Comparison of ENCODE assay signal across 1 cellular context in the genomic region with DNA sequence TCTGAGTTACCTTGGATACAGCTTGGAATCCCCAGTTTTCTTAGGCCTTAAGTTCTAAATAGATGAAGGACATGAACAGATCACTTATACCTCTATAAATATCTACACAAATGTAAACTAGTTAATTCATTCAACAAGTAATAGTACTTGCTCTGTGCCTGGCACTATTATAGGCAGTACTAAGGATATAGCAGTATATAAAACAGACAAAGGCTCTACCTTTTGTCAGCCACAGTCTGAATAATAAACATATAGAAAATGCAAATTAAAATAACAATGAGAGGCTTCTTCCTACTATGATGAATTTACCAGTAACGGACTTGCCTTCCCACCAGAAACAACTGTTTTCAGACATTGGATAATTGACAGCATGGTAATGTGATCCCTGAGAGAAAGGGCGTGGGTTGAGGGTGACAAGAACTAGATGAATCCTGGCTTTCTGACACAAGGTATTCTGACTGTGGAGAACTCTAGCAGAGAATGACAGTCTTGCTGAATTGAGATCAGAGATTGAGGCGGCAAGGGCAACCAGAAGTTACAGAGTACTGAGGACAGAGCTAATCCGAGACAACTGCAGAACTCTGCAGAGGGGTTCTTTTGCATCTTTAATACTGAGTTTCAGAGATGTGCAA.
TF ChIP-seq lines count a peak whose summit lies in the region.

No MANE protein-coding gene starts in this region.

TF ChIP-seq in WTC11, 78 proteins besides CTCF, POLR2A, EP300 and RAD21 (continued from another document):
- TF ChIP-seq, protein P1, sequence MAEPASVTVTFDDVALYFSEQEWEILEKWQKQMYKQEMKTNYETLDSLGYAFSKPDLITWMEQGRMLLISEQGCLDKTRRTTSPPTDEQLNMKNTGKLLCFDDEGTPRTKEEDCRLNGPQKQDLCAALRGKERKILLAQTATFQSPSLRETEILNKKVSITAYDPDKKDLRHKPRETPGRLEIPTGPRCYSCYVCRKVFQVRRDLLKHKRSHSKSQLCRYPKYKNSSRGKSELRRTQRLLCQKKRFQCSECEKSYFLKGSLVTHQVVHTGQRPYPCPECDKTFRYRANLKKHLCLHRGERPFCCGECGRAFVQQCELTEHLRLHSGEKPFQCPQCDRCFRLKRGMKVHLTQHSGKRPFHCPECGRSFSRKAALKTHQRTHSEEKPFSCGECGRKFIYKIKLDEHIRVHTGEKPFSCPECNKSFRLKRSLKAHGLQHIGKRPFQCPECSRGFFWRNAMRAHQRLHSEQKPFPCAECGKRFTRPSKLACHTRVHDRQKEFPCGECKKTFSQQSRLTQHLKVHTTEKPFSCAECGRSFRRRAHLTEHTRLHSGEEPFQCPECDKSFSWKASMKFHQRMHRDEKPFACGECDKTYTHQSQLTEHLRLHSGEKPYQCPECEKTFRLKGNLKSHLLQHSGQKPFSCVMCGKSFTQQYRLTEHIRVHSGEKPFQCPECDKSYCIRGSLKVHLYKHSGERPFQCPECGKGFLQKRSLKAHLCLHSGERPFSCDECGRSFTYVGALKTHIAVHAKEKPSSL (CRISPR knock-in tag; conservative IDR thresholded peaks at IDR 0.05) = no peak
- TF ChIP-seq E2F1 (CRISPR knock-in tag; IDR thresholded peaks at IDR 0.05) (no peak), ZNF671 (CRISPR knock-in tag; IDR thresholded peaks at IDR 0.05) (no peak), KAT7 (CRISPR knock-in tag; IDR thresholded peaks at IDR 0.05; ENCODE audit: borderline replicate concordance) (no peak), E2F5 (CRISPR knock-in tag; IDR thresholded peaks at IDR 0.05) (no peak), FOXP1 (CRISPR knock-in tag; IDR thresholded peaks at IDR 0.05; ENCODE audit: borderline replicate concordance) (no peak), NFATC4 (CRISPR knock-in tag; IDR thresholded peaks at IDR 0.05) (no peak)
- TF ChIP-seq, protein P2, sequence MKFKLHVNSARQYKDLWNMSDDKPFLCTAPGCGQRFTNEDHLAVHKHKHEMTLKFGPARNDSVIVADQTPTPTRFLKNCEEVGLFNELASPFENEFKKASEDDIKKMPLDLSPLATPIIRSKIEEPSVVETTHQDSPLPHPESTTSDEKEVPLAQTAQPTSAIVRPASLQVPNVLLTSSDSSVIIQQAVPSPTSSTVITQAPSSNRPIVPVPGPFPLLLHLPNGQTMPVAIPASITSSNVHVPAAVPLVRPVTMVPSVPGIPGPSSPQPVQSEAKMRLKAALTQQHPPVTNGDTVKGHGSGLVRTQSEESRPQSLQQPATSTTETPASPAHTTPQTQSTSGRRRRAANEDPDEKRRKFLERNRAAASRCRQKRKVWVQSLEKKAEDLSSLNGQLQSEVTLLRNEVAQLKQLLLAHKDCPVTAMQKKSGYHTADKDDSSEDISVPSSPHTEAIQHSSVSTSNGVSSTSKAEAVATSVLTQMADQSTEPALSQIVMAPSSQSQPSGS (CRISPR knock-in tag; IDR thresholded peaks at IDR 0.05; ENCODE audit: borderline replicate concordance, low read depth) = no peak
- TF ChIP-seq, protein P3, sequence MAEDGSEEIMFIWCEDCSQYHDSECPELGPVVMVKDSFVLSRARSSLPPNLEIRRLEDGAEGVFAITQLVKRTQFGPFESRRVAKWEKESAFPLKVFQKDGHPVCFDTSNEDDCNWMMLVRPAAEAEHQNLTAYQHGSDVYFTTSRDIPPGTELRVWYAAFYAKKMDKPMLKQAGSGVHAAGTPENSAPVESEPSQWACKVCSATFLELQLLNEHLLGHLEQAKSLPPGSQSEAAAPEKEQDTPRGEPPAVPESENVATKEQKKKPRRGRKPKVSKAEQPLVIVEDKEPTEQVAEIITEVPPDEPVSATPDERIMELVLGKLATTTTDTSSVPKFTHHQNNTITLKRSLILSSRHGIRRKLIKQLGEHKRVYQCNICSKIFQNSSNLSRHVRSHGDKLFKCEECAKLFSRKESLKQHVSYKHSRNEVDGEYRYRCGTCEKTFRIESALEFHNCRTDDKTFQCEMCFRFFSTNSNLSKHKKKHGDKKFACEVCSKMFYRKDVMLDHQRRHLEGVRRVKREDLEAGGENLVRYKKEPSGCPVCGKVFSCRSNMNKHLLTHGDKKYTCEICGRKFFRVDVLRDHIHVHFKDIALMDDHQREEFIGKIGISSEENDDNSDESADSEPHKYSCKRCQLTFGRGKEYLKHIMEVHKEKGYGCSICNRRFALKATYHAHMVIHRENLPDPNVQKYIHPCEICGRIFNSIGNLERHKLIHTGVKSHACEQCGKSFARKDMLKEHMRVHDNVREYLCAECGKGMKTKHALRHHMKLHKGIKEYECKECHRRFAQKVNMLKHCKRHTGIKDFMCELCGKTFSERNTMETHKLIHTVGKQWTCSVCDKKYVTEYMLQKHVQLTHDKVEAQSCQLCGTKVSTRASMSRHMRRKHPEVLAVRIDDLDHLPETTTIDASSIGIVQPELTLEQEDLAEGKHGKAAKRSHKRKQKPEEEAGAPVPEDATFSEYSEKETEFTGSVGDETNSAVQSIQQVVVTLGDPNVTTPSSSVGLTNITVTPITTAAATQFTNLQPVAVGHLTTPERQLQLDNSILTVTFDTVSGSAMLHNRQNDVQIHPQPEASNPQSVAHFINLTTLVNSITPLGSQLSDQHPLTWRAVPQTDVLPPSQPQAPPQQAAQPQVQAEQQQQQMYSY (CRISPR knock-in tag; IDR thresholded peaks at IDR 0.05) = no peak
